21 cellular contexts compared by ENCODE assay signal in genomic region chr7:149224352-149224751, GRCh38. TPM values are rescaled to one million over a fixed set of nuclear protein-coding genes. Genes with fewer than 3 reads are reported as not detected.
DNase-seq lines count a peak whose midpoint lies in the region; ATAC-seq, FAIRE-seq and TF ChIP-seq lines count a peak whose summit lies in the region.
"Had no signal": no experiment of that assay in that cellular context is flagged by ENCODE, and none has a peak within 500 bp of the region (broad histone marks: within the 10 kb centered on the region; RNA-seq: fewer than 3 reads in every experiment).

No MANE protein-coding gene starts in this region.

- TF ChIP-seq CTCF in H1 (IDR thresholded peaks at IDR 0.05; ENCODE audit: control extremely low read depth in 1 of 3, insufficient read depth in 1 of 3, low read depth in 1 of 3, low read length in 3 of 3) (no peak), osteoblast (IDR thresholded peaks at IDR 0.05; ENCODE audit: extremely low read depth, low read depth, low read length) (no peak)

- H3K4me2 ChIP-seq in H1 (ENCODE audit: insufficient read depth in 1 of 2, low read depth in 2 of 2, low read length in 2 of 2), result no peak overlapping the region
- no peak overlapping the region for H3K4me2 ChIP-seq in osteoblast (ENCODE audit: insufficient read depth, low read length)
- H3K4me2 ChIP-seq: BLaER1 had no signal

- H4K20me1 ChIP-seq in H1 (replicated peaks in 1 of 2; ENCODE audit: control insufficient read depth in 1 of 2, insufficient read depth in 2 of 2, low read length in 2 of 2), result peaks cover 0 to 10% of the 10 kb centered on the region in 2 experiments
- H4K20me1 ChIP-seq in osteoblast (ENCODE audit: insufficient read depth, low read length), result peaks cover 4% of the 10 kb centered on the region

- H3K9me3 ChIP-seq in right cardiac atrium (ENCODE audit: control insufficient read depth, low read length), result no peaks in the 10 kb centered on the region
- H3K9me3 ChIP-seq in H1 (ENCODE audit: insufficient read depth in 2 of 2, low read depth in 1 of 2, low read length in 1 of 2), result no peaks in the 10 kb centered on the region
- H3K9me3 ChIP-seq in osteoblast (ENCODE audit: low read depth, low read length), result no peaks in the 10 kb centered on the region
- H3K9me3 ChIP-seq: BLaER1, Caco-2 had no signal

- no peak overlapping the region for H3K56ac ChIP-seq in H1 (replicated peaks; ENCODE audit: insufficient read length, low read depth, low read length)

- H3K23me2 ChIP-seq in H1 (ENCODE audit: low read depth, low read length), result no peaks in the 10 kb centered on the region

- no peak overlapping the region for H2BK5ac ChIP-seq in H1 (ENCODE audit: low read depth, low read length)

- H2BK15ac ChIP-seq in H1 (ENCODE audit: low read length), result no peak overlapping the region

- no peak overlapping the region for H3K9ac ChIP-seq in H1 (replicated peaks in 1 of 4; ENCODE audit: extremely low read depth in 1 of 4, low read depth in 3 of 4, low read length in 3 of 4)
- H3K9ac ChIP-seq: BLaER1 had no signal

- H2BK12ac ChIP-seq in H1 (ENCODE audit: low read depth, low read length), result no peak overlapping the region

- 98% methylated on average over 37 of the region's 37 CpGs for WGBS in right cardiac atrium
- 95% methylated on average over 33 of the region's 37 CpGs; no CpG with 5 or more reads in 1 of the 2 experiments for WGBS in H1 (ENCODE audit: extremely low coverage in 1 of 2, insufficient coverage in 1 of 2, insufficient read length in 1 of 2, insufficient replicate concordance in 2 of 2, low coverage in 1 of 2, low lambda C conversion rate in 2 of 2, missing lambda C conversion rate in 1 of 2), 2 experiments

- TF ChIP-seq POLR2A in H1 (IDR thresholded peaks at IDR 0.05; ENCODE audit: control extremely low read depth in 1 of 2, low read depth in 2 of 2, low read length in 2 of 2), result no peak

- FAIRE-seq in H1 (lab: Jason Lieb, UNC), result no peak
- FAIRE-seq: A204.1, GM12892 had no signal

- H4K8ac ChIP-seq in H1 (ENCODE audit: extremely low read depth, insufficient read depth, low read length), result peak overlapping the region; percentile 51; the same call in 1 of the 2 replicates

- H3K79me1 ChIP-seq in H1 (ENCODE audit: low read depth, low read length), result peaks cover 2% of the 10 kb centered on the region; the same call in 1 of the 2 replicates

- ATAC-seq in right cardiac atrium (peak; percentile 8 to 16), GM19395 (IDR thresholded peaks at IDR 0.05; ENCODE audit: unreplicated experiment) (no peak), GM19467 (IDR thresholded peaks at IDR 0.05; ENCODE audit: unreplicated experiment) (no peak)
- ATAC-seq in stimulated activated naive CD8-positive, alpha-beta T cell treated with anti-CD3 and anti-CD28 coated beads, Interleukin-15, Interleukin-2, amounts not matched to agents 100 U/mL and 50 U/mL, for 24 hours, result peak; percentile 5
- ATAC-seq: CD8-positive, alpha-beta T cell; HCT116 had no signal

- DNase-seq in right cardiac atrium (no peak), cardiac septum (ENCODE audit: low spot score) (no peak), H1 (ENCODE audit: low read depth in 1 of 2, low spot score in 2 of 2) (no peak), osteoblast (ENCODE audit: insufficient read length, low spot score, missing footprints) (peak; percentile 73), NCI-H146 treated with DMSO at 0.1 percent for 48 hours (lab: John Stamatoyannopoulos, UW; ENCODE audit: unreplicated experiment) (no peak)
- no peak for DNase-seq in stimulated activated naive CD8-positive, alpha-beta T cell treated with anti-CD3 and anti-CD28 coated beads, Interleukin-15, Interleukin-2, amounts not matched to agents 100 U/mL and 50 U/mL, for 24 hours
- DNase-seq: Caco-2; CD4-positive, CD25-positive, alpha-beta regulatory T cell; CD8-positive, alpha-beta T cell; DMS79; EL; GDM1; GOT3 had no signal

- H3K79me2 ChIP-seq in H1 (ENCODE audit: control insufficient read depth in 1 of 2, insufficient read depth in 2 of 2, low read length in 2 of 2) (no peaks in the 10 kb centered on the region), osteoblast (ENCODE audit: insufficient read depth, low read length) (no peaks in the 10 kb centered on the region)

- no peak for TF ChIP-seq RAD21 in H1 (IDR thresholded peaks at IDR 0.05 in 1 of 2, conservative IDR thresholded peaks at IDR 0.05 in 1 of 2; ENCODE audit: low read depth in 2 of 2, low read length in 2 of 2)

- H3K27ac ChIP-seq in right cardiac atrium (ENCODE audit: low read length) (no peak overlapping the region), H1 (ENCODE audit: low read depth, low read length) (no peak overlapping the region), osteoblast (ENCODE audit: low read depth, low read length) (no peak overlapping the region)
- H3K27ac ChIP-seq: 22Rv1, BLaER1, C4-2B had no signal

- H3K36me3 ChIP-seq in H1 (ENCODE audit: control insufficient read depth in 2 of 4, insufficient read depth in 4 of 4, low read length in 3 of 4), result peaks cover 0 to 25% (median 7%) of the 10 kb centered on the region in 4 experiments; a peak in 6 of 8 replicates
- peaks cover 9% of the 10 kb centered on the region for H3K36me3 ChIP-seq in osteoblast (ENCODE audit: insufficient read depth, low read length)

- H3K4me1 ChIP-seq in right cardiac atrium (ENCODE audit: control insufficient read depth, insufficient read depth, low read length), result no peaks in the 10 kb centered on the region
- no peaks in the 10 kb centered on the region; a peak in 1 of 7 replicates for H3K4me1 ChIP-seq in H1 (replicated peaks in 1 of 4; ENCODE audit: control insufficient read depth in 3 of 4, insufficient read depth in 4 of 4, low read length in 3 of 4)
- H3K4me1 ChIP-seq in osteoblast (ENCODE audit: insufficient read depth, low read length), result peaks cover 8% of the 10 kb centered on the region
- H3K4me1 ChIP-seq: Caco-2 had no signal

- H3K27me3 ChIP-seq in right cardiac atrium (ENCODE audit: control insufficient read depth, insufficient read depth), result no peaks in the 10 kb centered on the region
- no peaks in the 10 kb centered on the region for H3K27me3 ChIP-seq in H1 (replicated peaks in 1 of 4; ENCODE audit: control insufficient read depth in 3 of 4, extremely low read depth in 1 of 4, insufficient read depth in 3 of 4, low read length in 3 of 4)
- no peaks in the 10 kb centered on the region for H3K27me3 ChIP-seq in osteoblast (ENCODE audit: insufficient read depth, low read length)
- H3K27me3 ChIP-seq: BLaER1 had no signal

- no peak overlapping the region for H3K14ac ChIP-seq in H1 (ENCODE audit: insufficient read length)

- POLR2A ChIA-PET in H1 (lab: Charles Lee; ENCODE audit: partially characterized antibody), result interaction anchor here (0.9 to 1.2 kb wide), 2 partner anchors 9 to 33 kb away, joined by 3 to 6 read pairs; no protein-coding TSS in a partner anchor

- H3K18ac ChIP-seq in H1 (ENCODE audit: extremely low read depth, low read length), result no peak overlapping the region

- no peak overlapping the region for H2BK120ac ChIP-seq in H1 (replicated peaks; ENCODE audit: low read depth, low read length)

- no peak overlapping the region for H3K4me3 ChIP-seq in right cardiac atrium (ENCODE audit: low read length)
- no peak overlapping the region for H3K4me3 ChIP-seq in H1 (ENCODE audit: extremely low read depth in 1 of 4, insufficient read depth in 2 of 4, low read depth in 3 of 4, low read length in 4 of 4)
- no peak overlapping the region for H3K4me3 ChIP-seq in osteoblast (ENCODE audit: insufficient read depth, low read length)
- H3K4me3 ChIP-seq: BLaER1 had no signal

- no peak overlapping the region for H3K4ac ChIP-seq in H1 (replicated peaks; ENCODE audit: insufficient read length, low read depth, low read length)

- intact Hi-C loops in right cardiac atrium (cut with DNase I), result no loop called here
- intact Hi-C loops in cardiac septum (cut with DNase I), result no loop called here

- no peak overlapping the region for H2BK20ac ChIP-seq in H1 (ENCODE audit: low read length)

- H2AFZ ChIP-seq in H1 (ENCODE audit: low read length) (no peak overlapping the region), osteoblast (ENCODE audit: low read length) (no peak overlapping the region)

- no peak overlapping the region for H2AK5ac ChIP-seq in H1 (ENCODE audit: low read depth, low read length)

- no peak overlapping the region for H4K5ac ChIP-seq in H1 (ENCODE audit: insufficient read length, low read depth, low read length)

- no peak for TF ChIP-seq EP300 in H1 (IDR thresholded peaks at IDR 0.05; ENCODE audit: borderline replicate concordance in 1 of 2, low read depth in 2 of 2, low read length in 2 of 2)

- H3K23ac ChIP-seq in H1 (ENCODE audit: insufficient read length), result no peak overlapping the region

- H4K91ac ChIP-seq in H1 (replicated peaks; ENCODE audit: insufficient read length, low read length), result no peak overlapping the region

- CTCF ChIA-PET in H1 (lab: Charles Lee; ENCODE audit: partially characterized antibody), result interaction anchor here (0.8 to 1.1 kb wide), 5 partner anchors 15 to 99 kb away, joined by 3 to 5 read pairs (median 3); no protein-coding TSS in a partner anchor

RNA-seq across cellular contexts. Expression of gene ZNF212, which starts 15.1 kb away (rescaled TPM):
- total RNA-seq in right cardiac atrium (1 to 10 TPM; 4.5 to 5.7 (median 5.3) TPM), cardiac septum (5.4 TPM), osteoblast (8.5 and 9.0 TPM in 2 replicates)
- polyA plus RNA-seq in right cardiac atrium (4.7 TPM), H1 (2011; rRNA removed) (6.7 and 9.1 TPM in 2 replicates)
- total RNA-seq in H1 (2021; fragmentation: NEBNext Ultra II Directional; extraction: Animal tissue kit (Norgen Biotek cat#: 25700)), result 19.3 and 20.1 TPM in 2 replicates
- 10.7 TPM for polyA plus RNA-seq in H1 (2011; cell fraction: cytosol; rRNA removed)
- 13.6 TPM for polyA plus RNA-seq in H1 (2011; cell fraction: nucleus; rRNA removed)
- 13.3 to 16.9 TPM (median 14.4 TPM) in 4 replicates for polyA plus RNA-seq in H1 (2012, experiment 1 of 2)
- polyA plus RNA-seq in H1 (2012, experiment 2 of 2), result 8.3 TPM
- polyA plus RNA-seq in H1 (2013, experiment 1 of 2), result 7.2 TPM
- 7.1 TPM for polyA plus RNA-seq in H1 (2013, experiment 2 of 2)
- 6.1 and 8.2 TPM in 2 replicates for polyA minus RNA-seq in H1 (2011; rRNA and poly(A)+ RNA removed)
- 7.0 TPM for polyA minus RNA-seq in H1 (2011; cell fraction: cytosol; rRNA and poly(A)+ RNA removed)
- polyA minus RNA-seq in H1 (2011; cell fraction: nucleus; rRNA and poly(A)+ RNA removed), result 9.7 TPM

RNA-seq across cellular contexts. Expression of gene ZNF282, which starts 29.0 kb away (rescaled TPM):
- total RNA-seq in right cardiac atrium (10 to 100 TPM; 13.6 to 14.6 (median 13.9) TPM), cardiac septum (12.6 TPM), osteoblast (28.6 and 30.6 TPM in 2 replicates)
- polyA plus RNA-seq in right cardiac atrium (8.0 TPM), H1 (2011; rRNA removed) (16.9 and 22.3 TPM in 2 replicates)
- total RNA-seq in H1 (2021; fragmentation: NEBNext Ultra II Directional; extraction: Animal tissue kit (Norgen Biotek cat#: 25700)), result 35.7 and 36.3 TPM in 2 replicates
- polyA plus RNA-seq in H1 (2011; cell fraction: cytosol; rRNA removed), result 16.1 TPM
- 34.5 TPM for polyA plus RNA-seq in H1 (2011; cell fraction: nucleus; rRNA removed)
- polyA plus RNA-seq in H1 (2012, experiment 1 of 2), result 20.6 to 25.7 TPM (median 22.8 TPM) in 4 replicates
- 24.5 TPM for polyA plus RNA-seq in H1 (2012, experiment 2 of 2)
- polyA plus RNA-seq in H1 (2013, experiment 1 of 2), result 14.9 TPM
- 13.3 TPM for polyA plus RNA-seq in H1 (2013, experiment 2 of 2)
- polyA minus RNA-seq in H1 (2011; rRNA and poly(A)+ RNA removed), result 15.0 and 17.4 TPM in 2 replicates
- 27.6 TPM for polyA minus RNA-seq in H1 (2011; cell fraction: cytosol; rRNA and poly(A)+ RNA removed)
- polyA minus RNA-seq in H1 (2011; cell fraction: nucleus; rRNA and poly(A)+ RNA removed), result 26.6 TPM

RNA-seq across cellular contexts. Expression of gene ZNF783, which starts 37.6 kb away (rescaled TPM):
- total RNA-seq in right cardiac atrium (1 to 10 TPM; 6.4 to 7.4 (median 6.9) TPM), cardiac septum (4.3 TPM), osteoblast (13.3 and 13.4 TPM in 2 replicates)
- polyA plus RNA-seq in right cardiac atrium (3.5 TPM), H1 (2011; rRNA removed) (8.2 and 10.3 TPM in 2 replicates)
- 7.3 and 8.3 TPM in 2 replicates for total RNA-seq in H1 (2021; fragmentation: NEBNext Ultra II Directional; extraction: Animal tissue kit (Norgen Biotek cat#: 25700))
- polyA plus RNA-seq in H1 (2011; cell fraction: cytosol; rRNA removed), result 10.9 TPM
- 28.9 TPM for polyA plus RNA-seq in H1 (2011; cell fraction: nucleus; rRNA removed)
- polyA plus RNA-seq in H1 (2012, experiment 1 of 2), result 4.0 to 9.1 TPM (median 6.6 TPM) in 4 replicates
- 3.2 TPM for polyA plus RNA-seq in H1 (2012, experiment 2 of 2)
- polyA plus RNA-seq in H1 (2013, experiment 1 of 2), result 4.3 TPM
- polyA plus RNA-seq in H1 (2013, experiment 2 of 2), result 4.2 TPM
- polyA minus RNA-seq in H1 (2011; rRNA and poly(A)+ RNA removed), result 4.8 and 5.3 TPM in 2 replicates
- polyA minus RNA-seq in H1 (2011; cell fraction: cytosol; rRNA and poly(A)+ RNA removed), result 3.9 TPM
- polyA minus RNA-seq in H1 (2011; cell fraction: nucleus; rRNA and poly(A)+ RNA removed), result 11.9 TPM

Comparison
In these comparisons a context has a peak if more than half of its experiments do, and no peak if none do; other contexts are left out.
1. ATAC-seq: peak in right cardiac atrium (2 of 2) and stimulated activated naive CD8-positive, alpha-beta T cell treated with anti-CD3 and anti-CD28 coated beads, Interleukin-15, Interleukin-2, amounts not matched to agents 100 U/mL and 50 U/mL, for 24 hours (single experiment); none in GM19395 (single experiment) and GM19467 (single experiment).